Comparison of ENCODE assay signal across 8 cellular contexts in the genomic region with DNA sequence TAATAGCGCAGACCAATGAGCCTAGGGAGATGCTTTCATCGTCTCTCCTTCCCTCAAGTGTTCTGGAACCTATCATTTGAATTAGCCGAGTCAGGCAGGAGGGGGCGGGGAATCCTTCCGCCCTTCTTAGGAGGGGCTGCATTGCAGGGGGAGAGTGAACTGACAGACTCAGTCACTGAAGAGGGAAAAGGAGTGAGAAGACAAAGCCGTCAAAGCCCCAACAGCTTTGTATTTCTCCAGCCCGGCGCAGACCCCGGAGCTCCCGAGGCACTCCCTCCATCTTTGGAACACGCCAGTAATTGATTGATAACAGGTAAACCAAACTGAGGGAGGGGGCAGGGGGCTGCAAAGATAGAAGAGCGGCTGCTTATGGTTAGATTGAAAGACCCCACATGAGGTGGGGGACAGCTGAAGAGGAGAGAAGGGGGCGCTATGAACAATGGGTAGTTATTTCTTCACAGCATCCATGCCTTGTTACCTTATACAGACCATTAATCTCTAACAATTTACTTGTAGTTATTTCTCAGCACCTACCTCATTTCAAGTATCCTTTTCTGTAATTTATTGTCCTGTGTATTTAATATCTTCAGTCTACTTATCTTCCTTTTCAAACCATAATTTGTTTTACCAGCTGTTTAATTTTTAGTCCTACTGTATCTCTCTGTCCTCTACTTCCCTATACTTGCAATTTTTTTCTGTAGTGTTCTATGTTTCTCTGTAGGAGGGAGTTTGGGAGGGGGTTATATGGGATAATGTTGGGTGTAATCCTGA. TPM values are rescaled to one million over a fixed set of nuclear protein-coding genes. Genes with fewer than 3 reads are reported as not detected.
A peak's percentile ranks its signal among the peaks of the same experiment; 100 is the strongest.
DNase-seq lines count a peak whose midpoint lies in the region; ATAC-seq and TF ChIP-seq lines count a peak whose summit lies in the region.

A gene with protein sequence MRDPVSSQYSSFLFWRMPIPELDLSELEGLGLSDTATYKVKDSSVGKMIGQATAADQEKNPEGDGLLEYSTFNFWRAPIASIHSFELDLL (plus strand): TSS at position 157 of the 771 bp plus-strand sequence. CDS start 6,828 bp downstream, outside the sequence.

- H3K27me3 ChIP-seq in Caco-2 (replicated peaks; ENCODE audit: control insufficient read depth, insufficient read depth, low read length) (no peaks in the 10 kb centered on the region), iPS-20b (ENCODE audit: insufficient read depth, low read length) (no peaks in the 10 kb centered on the region)

- intact Hi-C loops in Caco-2 (cut with micrococcal nuclease; ENCODE audit: unreplicated experiment): no loop called here

- TF ChIP-seq CTCF in Caco-2 (IDR thresholded peaks at IDR 0.05; ENCODE audit: insufficient read depth in 1 of 2, low read depth in 1 of 2, low read length in 1 of 2, severe bottlenecking in 1 of 2, unreplicated experiment in 1 of 2): no peak

- no TSS peak for BruUV-seq in Caco-2 (replicated peaks; lab: Mats Ljungman, UMichigan)

- H3K4me3 ChIP-seq in Caco-2 (ENCODE audit: low read depth, low read length) (peak within 1 kb of the TSS; percentile 60), iPS-20b (ENCODE audit: low read length) (peak within 1 kb of the TSS; percentile 95), skeletal muscle cell (ENCODE audit: low read depth, low read length) (peak within 1 kb of the TSS; percentile 77)

- H3K27ac Mint-ChIP-seq in Caco-2 (ENCODE audit: unreplicated experiment) (peak within 1 kb of the TSS; percentile 86), IgD-negative memory B cell (peak within 1 kb of the TSS; percentile 89 to 97 (median 93))
- H3K27ac Mint-ChIP-seq in central memory CD8-positive, alpha-beta T cell (ENCODE audit: low read depth): peak within 1 kb of the TSS; percentile 91

- H3K4me1 ChIP-seq in Caco-2 (peaks cover 15% of the 10 kb centered on the region), iPS-20b (ENCODE audit: insufficient read depth, low read length) (peaks cover 14% of the 10 kb centered on the region)

- H3K27ac ChIP-seq in iPS-20b (ENCODE audit: low read length): peak within 1 kb of the TSS; percentile 86

- no peaks in the 10 kb centered on the region for H3K9me3 Mint-ChIP-seq in Caco-2 (ENCODE audit: unreplicated experiment)
- no peaks in the 10 kb centered on the region for H3K9me3 Mint-ChIP-seq in IgD-negative memory B cell
- no peaks in the 10 kb centered on the region for H3K9me3 Mint-ChIP-seq in central memory CD8-positive, alpha-beta T cell

- TF ChIP-seq POLR2A in Raji (IDR thresholded peaks at IDR 0.05; ENCODE audit: insufficient read depth, low read depth, low read length): peak; percentile 50; the same call in 1 of the 2 replicates

- H3K9me3 ChIP-seq in Caco-2 (no peaks in the 10 kb centered on the region), iPS-20b (ENCODE audit: insufficient read depth, low read depth, low read length) (no peaks in the 10 kb centered on the region)

- H3K4me3 Mint-ChIP-seq in Caco-2 (ENCODE audit: unreplicated experiment) (peak within 1 kb of the TSS; percentile 88), IgD-negative memory B cell (peak within 1 kb of the TSS; percentile 96 to 100 (median 98))
- H3K4me3 Mint-ChIP-seq in central memory CD8-positive, alpha-beta T cell: peak within 1 kb of the TSS; percentile 92

- H3K4me1 Mint-ChIP-seq in Caco-2 (ENCODE audit: low read depth, unreplicated experiment) (peaks cover 46% of the 10 kb centered on the region), IgD-negative memory B cell (peaks cover 26 to 29% (median 28%) of the 10 kb centered on the region in 3 donors)
- H3K4me1 Mint-ChIP-seq in central memory CD8-positive, alpha-beta T cell: peaks cover 51% of the 10 kb centered on the region

- ATAC-seq in central memory CD8-positive, alpha-beta T cell (replicated peaks; ENCODE audit: extremely low read depth, poor library complexity, severe bottlenecking): no peak

- peaks cover 2% of the 10 kb centered on the region for H3K36me3 ChIP-seq in Caco-2 (ENCODE audit: control insufficient read depth, insufficient read depth, low read length)
- peaks cover 22% of the 10 kb centered on the region for H3K36me3 ChIP-seq in iPS-20b (ENCODE audit: insufficient read depth, low read depth, low read length)

- no peaks in the 10 kb centered on the region for H3K27me3 Mint-ChIP-seq in Caco-2 (ENCODE audit: insufficient read depth, unreplicated experiment)
- no peaks in the 10 kb centered on the region for H3K27me3 Mint-ChIP-seq in IgD-negative memory B cell
- H3K27me3 Mint-ChIP-seq in central memory CD8-positive, alpha-beta T cell: no peaks in the 10 kb centered on the region

- POLR2A ChIA-PET in Caco-2 (lab: Charles Lee): interaction anchor here (0.6 to 1.2 kb wide), 3 partner anchors 11 to 106 kb away, joined by 3 to 4 read pairs (median 3); no protein-coding TSS in a partner anchor

- DNase-seq in Caco-2 (no peak), skeletal muscle cell (ENCODE audit: low read depth) (no peak), RKO (ENCODE audit: low spot score) (no peak), SKM-1 (lab: John Stamatoyannopoulos, UW; ENCODE audit: unreplicated experiment) (no peak)
- DNase-seq in central memory CD8-positive, alpha-beta T cell (ENCODE audit: low spot score in 2 of 2): no peak

- CTCF ChIA-PET in Caco-2 (lab: Charles Lee): interaction anchor here (0.6 to 1.0 kb wide), 2 partner anchors 12 to 221 kb away, joined by 3 to 4 read pairs; a partner anchor contains a TSS

- H3K36me3 Mint-ChIP-seq in Caco-2 (ENCODE audit: insufficient read depth, unreplicated experiment) (peaks cover 43% of the 10 kb centered on the region), IgD-negative memory B cell (peaks cover 12% of the 10 kb centered on the region)
- peaks cover 37% of the 10 kb centered on the region for H3K36me3 Mint-ChIP-seq in central memory CD8-positive, alpha-beta T cell (ENCODE audit: insufficient read depth)

- H3K9ac ChIP-seq in iPS-20b (ENCODE audit: low read depth, low read length): peak within 1 kb of the TSS; percentile 89

RNA-seq across cellular contexts. Expression of the gene that starts here (rescaled TPM):
- 0.95 and 1.2 TPM in 2 replicates for total RNA-seq in Caco-2 (2022)
- 1.5 TPM for polyA plus RNA-seq in IgD-negative memory B cell
